In genomic region chr6:36954262-36954931, GRCh38 we compare ENCODE assay signal across 1 cellular context.
TF ChIP-seq lines count a peak whose summit lies in the region.

Gene PI16 (plus strand): TSS chr6:36954738. CDS start chr6:36954761, 23 bp downstream.

TF ChIP-seq in HepG2, 621 proteins besides CTCF, POLR2A, EP300 and RAD21:
- TF ChIP-seq MLXIP (CRISPR knock-in tag; IDR thresholded peaks at IDR 0.05; ENCODE audit: borderline replicate concordance) (no peak), SRF (IDR thresholded peaks at IDR 0.05; ENCODE audit: low read depth, low read length) (no peak), ZSCAN20 (CRISPR knock-in tag; IDR thresholded peaks at IDR 0.05; ENCODE audit: borderline replicate concordance) (no peak), ZNF605 (CRISPR knock-in tag; IDR thresholded peaks at IDR 0.05) (no peak), GZF1 (CRISPR knock-in tag; IDR thresholded peaks at IDR 0.05) (no peak), ZSCAN22 (CRISPR knock-in tag; IDR thresholded peaks at IDR 0.05) (no peak), PCBP2 (optimal IDR thresholded peaks at IDR 0.05; ENCODE audit: low read depth, low read length, poor library complexity, severe bottlenecking) (no peak), TFDP1 (CRISPR knock-in tag; IDR thresholded peaks at IDR 0.05; ENCODE audit: borderline replicate concordance) (no peak), NFE2 (CRISPR knock-in tag; IDR thresholded peaks at IDR 0.05) (no peak), SOX5 (CRISPR knock-in tag; IDR thresholded peaks at IDR 0.05; ENCODE audit: borderline replicate concordance) (no peak), HOMEZ (CRISPR knock-in tag; IDR thresholded peaks at IDR 0.05; ENCODE audit: low read depth) (no peak), ZNF746 (CRISPR knock-in tag; IDR thresholded peaks at IDR 0.05) (no peak), POLR2AphosphoS5 (IDR thresholded peaks at IDR 0.05; ENCODE audit: low read depth, low read length) (no peak), ZNF501 (CRISPR knock-in tag; IDR thresholded peaks at IDR 0.05) (no peak)
